In genomic region chr19:32471095-32471494, GRCh38 we compare ENCODE assay signal across 1 cellular context.
TF ChIP-seq lines count a peak whose summit lies in the region.

No MANE protein-coding gene starts in this region.

TF ChIP-seq in WTC11, 78 proteins besides CTCF, POLR2A, EP300 and RAD21 (continued from another document):
- TF ChIP-seq FOXP1 (CRISPR knock-in tag; IDR thresholded peaks at IDR 0.05; ENCODE audit: borderline replicate concordance) (no peak), E2F1 (CRISPR knock-in tag; IDR thresholded peaks at IDR 0.05) (no peak), MXD4 (CRISPR knock-in tag; IDR thresholded peaks at IDR 0.05; ENCODE audit: borderline replicate concordance) (no peak), E2F4 (CRISPR knock-in tag; IDR thresholded peaks at IDR 0.05; ENCODE audit: borderline replicate concordance, low read depth) (no peak), CREM (CRISPR knock-in tag; IDR thresholded peaks at IDR 0.05) (no peak), CBFB (CRISPR knock-in tag; IDR thresholded peaks at IDR 0.05; ENCODE audit: low read depth) (no peak)
